8 cellular contexts compared by ENCODE assay signal in the genomic region with DNA sequence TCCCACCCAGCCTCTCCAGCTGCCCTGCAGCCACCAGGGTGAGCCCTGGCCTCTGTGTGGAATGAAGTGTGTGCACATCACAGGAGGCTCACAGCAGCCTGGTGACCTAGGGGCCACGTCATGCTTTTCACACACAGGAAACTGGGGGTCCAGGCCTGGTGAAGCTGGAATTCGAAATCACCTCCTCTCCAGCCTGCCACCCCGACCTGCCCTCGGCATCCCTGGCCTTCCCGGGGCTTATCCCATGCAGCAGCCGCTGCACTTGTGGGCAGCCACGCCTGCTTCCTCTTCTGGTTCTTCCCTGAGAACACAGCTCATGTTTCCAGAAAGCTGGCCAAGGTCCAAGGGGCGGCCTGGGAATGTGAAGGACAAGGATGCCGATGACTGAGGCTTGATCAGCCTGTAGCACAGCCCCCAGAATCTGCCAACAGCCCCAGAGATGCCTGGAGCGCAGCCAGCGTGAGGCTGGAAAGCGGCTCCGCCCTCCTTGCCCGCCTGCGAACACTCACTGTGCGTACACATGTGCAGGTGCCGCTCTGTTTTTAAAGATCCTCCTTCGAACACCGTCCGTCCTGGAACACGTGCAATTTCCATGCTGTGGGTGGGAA. TPM values are rescaled to one million over a fixed set of nuclear protein-coding genes. Genes with fewer than 3 reads are reported as not detected.
DNase-seq lines count a peak whose midpoint lies in the region; ATAC-seq and TF ChIP-seq lines count a peak whose summit lies in the region.

No MANE protein-coding gene starts in this region.

- DNase-seq in ELR (ENCODE audit: low read depth) (peak; percentile 98), NCI-H226 (peak; percentile 98), cardiac fibroblast (ENCODE audit: low read depth in 2 of 2) (peak; percentile 92 to 96), mesothelial cell of epicardium (ENCODE audit: low spot score in 2 of 2, unreplicated experiment in 2 of 2) (peak; percentile 74 to 88), GF-D8 (lab: John Stamatoyannopoulos, UW) (no peak), GM13977 (ENCODE audit: low spot score) (no peak)
- no peak for DNase-seq in stimulated activated CD4-positive, alpha-beta T cell treated with anti-CD3 and anti-CD28 coated beads, Interleukin-15, amount 100 ng/mL, for 24 hours

- peaks cover 20% of the 10 kb centered on the region for H3K4me1 Mint-ChIP-seq in mesothelial cell of epicardium

- no peak overlapping the region for H3K4me3 Mint-ChIP-seq in mesothelial cell of epicardium

- in situ Hi-C loops in GM13977 (cut with MboI; ENCODE audit: low pct_unique_long_range_greater_than_20kb, low sequenced_read_pairs, unreplicated experiment): no loop called here

- H3K9me3 Mint-ChIP-seq in mesothelial cell of epicardium: no peaks in the 10 kb centered on the region

- no peaks in the 10 kb centered on the region for H3K36me3 Mint-ChIP-seq in mesothelial cell of epicardium

- TF ChIP-seq CTCF in cardiac fibroblast (IDR thresholded peaks at IDR 0.05; ENCODE audit: low read depth, low read length) (no peak), mesothelial cell of epicardium (IDR thresholded peaks at IDR 0.05; ENCODE audit: unreplicated experiment) (no peak), GM13977 (IDR thresholded peaks at IDR 0.05; ENCODE audit: extremely low read depth, insufficient read depth, missing control alignments) (no peak)

- H3K4me3 ChIP-seq in cardiac fibroblast (replicated peaks in 1 of 2; ENCODE audit: low read depth in 2 of 2, low read length in 2 of 2): no peak overlapping the region

- peaks cover 49% of the 10 kb centered on the region for H3K27me3 Mint-ChIP-seq in mesothelial cell of epicardium (ENCODE audit: low read depth)

- H3K27ac Mint-ChIP-seq in mesothelial cell of epicardium: peak overlapping the region; percentile 21

- no peak for ATAC-seq in GM21723 (IDR thresholded peaks at IDR 0.05; ENCODE audit: unreplicated experiment)

RNA-seq across cellular contexts. Expression of a gene that starts 4.2 kb away (rescaled TPM):
- 0.36 to 0.71 TPM (median 0.54 TPM) in 3 replicates for total RNA-seq in mesothelial cell of epicardium

Comparison
In these comparisons a context has a peak if more than half of its experiments do, and no peak if none do; other contexts are left out.
1. DNase-seq: peak in ELR (single experiment), NCI-H226 (single experiment), cardiac fibroblast (2 of 2) and mesothelial cell of epicardium (2 of 2); none in GF-D8 (single experiment), stimulated activated CD4-positive, alpha-beta T cell treated with anti-CD3 and anti-CD28 coated beads, Interleukin-15, amount 100 ng/mL, for 24 hours (single experiment) and GM13977 (single experiment).